In genomic region chr17:77453613-77454559, GRCh38 we compare ENCODE assay signal across 1 cellular context.
TF ChIP-seq lines count a peak whose summit lies in the region.

No MANE protein-coding gene starts in this region.

TF ChIP-seq in HepG2, 621 proteins besides CTCF, POLR2A, EP300 and RAD21 (continued from another document and continues in another):
- TF ChIP-seq CSRNP1 (CRISPR knock-in tag; IDR thresholded peaks at IDR 0.05) (no peak), DPF2 (CRISPR knock-in tag; IDR thresholded peaks at IDR 0.05; ENCODE audit: borderline replicate concordance, low read depth) (peak; percentile 71; the same call in 1 of the 2 replicates), CC2D1A (CRISPR knock-in tag; IDR thresholded peaks at IDR 0.05) (no peak; the same call in 1 of the 2 replicates), SNAPC4 (CRISPR knock-in tag; IDR thresholded peaks at IDR 0.05) (no peak; the same call in 1 of the 2 replicates), KDM5A (IDR thresholded peaks at IDR 0.05; ENCODE audit: borderline replicate concordance, low read length) (peak; percentile 49), YY1 (IDR thresholded peaks at IDR 0.05; ENCODE audit: insufficient read depth, insufficient replicate concordance, low read depth, low read length) (peak; percentile 66), CAMTA2 (CRISPR knock-in tag; IDR thresholded peaks at IDR 0.05; ENCODE audit: borderline replicate concordance) (no peak), ZBTB20 (CRISPR knock-in tag; IDR thresholded peaks at IDR 0.05; ENCODE audit: borderline replicate concordance, low read depth) (no peak), ZNF749 (CRISPR knock-in tag; IDR thresholded peaks at IDR 0.05; ENCODE audit: borderline replicate concordance) (0 out of 2 replicates have a peak, but pooled peaks have one; percentile 25), UBTF (CRISPR knock-in tag; IDR thresholded peaks at IDR 0.05) (peak; percentile 73), ATF2 (CRISPR knock-in tag; IDR thresholded peaks at IDR 0.05) (peak; percentile 77; the same call in 1 of the 2 replicates), ZNF468 (CRISPR knock-in tag; IDR thresholded peaks at IDR 0.05) (peak; percentile 68; the same call in 1 of the 2 replicates), MIER2 (CRISPR knock-in tag; IDR thresholded peaks at IDR 0.05) (peak; percentile 57; the same call in 1 of the 2 replicates), ZNF589 (CRISPR knock-in tag; conservative IDR thresholded peaks at IDR 0.05) (0 out of 2 replicates have a peak, but pooled peaks have one; percentile 60), ZNF281 (CRISPR knock-in tag; IDR thresholded peaks at IDR 0.05; ENCODE audit: borderline replicate concordance) (peak; percentile 58; the same call in 1 of the 2 replicates), MAFK (conservative IDR thresholded peaks at IDR 0.05 in 1 of 2, IDR thresholded peaks at IDR 0.05 in 1 of 2; ENCODE audit: low read length in 2 of 2) (no peak), ZNF34 (CRISPR knock-in tag; IDR thresholded peaks at IDR 0.05; ENCODE audit: borderline replicate concordance) (peak; percentile 31; the same call in 1 of the 2 replicates), ZNF557 (CRISPR knock-in tag; IDR thresholded peaks at IDR 0.05) (0 out of 2 replicates have a peak, but pooled peaks have one; percentile 89), ETV5 (CRISPR knock-in tag; IDR thresholded peaks at IDR 0.05; ENCODE audit: borderline replicate concordance) (peak; percentile 96), THAP11 (CRISPR knock-in tag; IDR thresholded peaks at IDR 0.05) (peak; percentile 83), SIN3B (IDR thresholded peaks at IDR 0.05; ENCODE audit: low read length) (no peak; the same call in 1 of the 2 replicates), ZNF550 (CRISPR knock-in tag; IDR thresholded peaks at IDR 0.05; ENCODE audit: borderline replicate concordance) (no peak), KAT2B (IDR thresholded peaks at IDR 0.05; ENCODE audit: borderline replicate concordance, low read depth, low read length) (no peak), AGO1 (IDR thresholded peaks at IDR 0.05; ENCODE audit: low read depth, low read length, poor library complexity, severe bottlenecking) (peak; percentile 62), FOXO1 (CRISPR knock-in tag; IDR thresholded peaks at IDR 0.05) (peak; percentile 82), HOXA9 (CRISPR knock-in tag; IDR thresholded peaks at IDR 0.05; ENCODE audit: borderline replicate concordance) (no peak), PRDM4 (CRISPR knock-in tag; IDR thresholded peaks at IDR 0.05; ENCODE audit: borderline replicate concordance) (0 out of 2 replicates have a peak, but pooled peaks have one; percentile 35), SALL2 (CRISPR knock-in tag; IDR thresholded peaks at IDR 0.05) (peak; percentile 51; the same call in 1 of the 2 replicates), SETDB1 (CRISPR knock-in tag; IDR thresholded peaks at IDR 0.05; ENCODE audit: borderline replicate concordance) (no peak), ZFP36 (IDR thresholded peaks at IDR 0.05; ENCODE audit: borderline replicate concordance, low read depth, low read length, partially characterized antibody) (no peak), GLI4 (CRISPR knock-in tag; IDR thresholded peaks at IDR 0.05; ENCODE audit: borderline replicate concordance) (no peak), ZNF230 (CRISPR knock-in tag; IDR thresholded peaks at IDR 0.05) (0 out of 2 replicates have a peak, but pooled peaks have one; percentile 67), FOXO4 (CRISPR knock-in tag; conservative IDR thresholded peaks at IDR 0.05) (0 out of 2 replicates have a peak, but pooled peaks have one; percentile 16), ZEB1 (IDR thresholded peaks at IDR 0.05; ENCODE audit: insufficient replicate concordance, low read depth) (peak; percentile 31)
